ENCODE assay signal across 1 cellular context in genomic region chr22:33652596-33652995, GRCh38.
TF ChIP-seq lines count a peak whose summit lies in the region.

No MANE protein-coding gene starts in this region.

TF ChIP-seq in IMR-90, 13 proteins besides CTCF, POLR2A, EP300 and RAD21:
- no peak for TF ChIP-seq USF2 (IDR thresholded peaks at IDR 0.05; ENCODE audit: low read depth, low read length)
- TF ChIP-seq FOS (IDR thresholded peaks at IDR 0.05; ENCODE audit: low read depth, low read length): no peak
- no peak for TF ChIP-seq RCOR1 (IDR thresholded peaks at IDR 0.05; ENCODE audit: insufficient replicate concordance, low read length)
- no peak for TF ChIP-seq MAZ (IDR thresholded peaks at IDR 0.05; ENCODE audit: borderline replicate concordance, low read depth, low read length)
- TF ChIP-seq BHLHE40 (IDR thresholded peaks at IDR 0.05; ENCODE audit: low read depth, low read length): no peak
